Comparison of ENCODE assay signal across 23 cellular contexts in the genomic region with DNA sequence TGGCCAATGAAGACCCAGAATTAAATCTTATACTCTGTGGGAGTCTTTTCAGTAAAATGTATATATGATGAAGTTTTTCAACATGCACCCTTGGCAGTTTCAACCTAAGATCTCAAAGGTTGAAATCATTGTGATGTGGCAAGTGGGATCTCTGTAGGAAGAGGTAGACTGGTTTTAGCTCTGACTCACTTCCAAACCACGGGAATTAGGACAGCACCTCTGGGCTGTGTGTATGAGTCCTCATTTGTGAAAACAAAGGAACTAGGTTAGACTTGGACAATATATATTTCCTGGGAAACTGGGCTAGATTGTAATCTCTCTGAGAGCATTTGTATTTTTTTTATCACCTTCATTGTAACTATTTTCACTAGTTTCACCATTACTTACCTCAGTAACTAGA.
DNase-seq lines count a peak whose midpoint lies in the region; ATAC-seq, FAIRE-seq and TF ChIP-seq lines count a peak whose summit lies in the region.
"Had no signal": no experiment of that assay in that cellular context is flagged by ENCODE, and none has a peak within 500 bp of the region (broad histone marks: within the 10 kb centered on the region; RNA-seq: fewer than 3 reads in every experiment).

No MANE protein-coding gene starts in this region.

- intact Hi-C loops in endothelial cell of umbilical vein (cut with micrococcal nuclease) (no loop called here), heart left ventricle (cut with DNase I) (no loop called here)

- H3K4me1 Mint-ChIP-seq in HFFc6 (ENCODE audit: low read depth) = no peaks in the 10 kb centered on the region
- H3K4me1 Mint-ChIP-seq: stimulated activated memory B cell treated with anti-CD40 and anti-IgM and Interleukin-4, amounts not matched to agents 10 μg/mL and 1 μg/mL and 100 μg/mL, for 72 hours had no signal

- TF ChIP-seq POLR2A in endothelial cell of umbilical vein (IDR thresholded peaks at IDR 0.05; ENCODE audit: low read depth, low read length) (no peak), heart left ventricle (IDR thresholded peaks at IDR 0.05) (no peak)

- dilution Hi-C loops in endothelial cell of umbilical vein (cut with MboI; ENCODE audit: extremely low pct_ligation_motif_present, low sequenced_read_pairs) = no loop called here

- H3K4me1 ChIP-seq in endothelial cell of umbilical vein (ENCODE audit: control insufficient read depth, extremely low read depth, insufficient read depth, low read length) (no peaks in the 10 kb centered on the region), mesodermal cell (ENCODE audit: control insufficient read depth, insufficient read depth, low read length, poor library complexity, severe bottlenecking) (peaks cover 9% of the 10 kb centered on the region), heart left ventricle (no peaks in the 10 kb centered on the region)
- H3K4me1 ChIP-seq: A549, spleen had no signal

- no peaks in the 10 kb centered on the region for H3K36me3 ChIP-seq in endothelial cell of umbilical vein (ENCODE audit: control insufficient read depth in 2 of 2, extremely low read depth in 1 of 2, insufficient read depth in 2 of 2, low read length in 2 of 2)
- H3K36me3 ChIP-seq in mesodermal cell (ENCODE audit: control insufficient read depth, insufficient read depth, low read length) = no peaks in the 10 kb centered on the region
- no peaks in the 10 kb centered on the region for H3K36me3 ChIP-seq in heart left ventricle
- H3K36me3 ChIP-seq: spleen had no signal

- H3K27ac Mint-ChIP-seq in HFFc6 = no peak overlapping the region
- H3K27ac Mint-ChIP-seq: activated T-helper 1 cell treated with anti-CD3 and anti-CD28 coated beads, Interleukin-12 subunit alpha, Interleukin-12 subunit beta, Interleukin-2, Interleukin-4 antibody, amounts not matched to agents 30 ng/mL and 10 ng/mL and 1 ng/mL, durations not matched to agents 14 hours and 24 hours and 36 hours; stimulated activated memory B cell treated with anti-CD40 and anti-IgM and Interleukin-4, amounts not matched to agents 10 μg/mL and 1 μg/mL and 100 μg/mL, for 72 hours had no signal

- POLR2A ChIA-PET in endothelial cell of umbilical vein (lab: Charles Lee) = no interaction called here

- peaks cover 61% of the 10 kb centered on the region for H3K9me3 Mint-ChIP-seq in HFFc6

- H3K9me3 ChIP-seq in endothelial cell of umbilical vein (replicated peaks; ENCODE audit: control insufficient read depth, insufficient read depth, low read length) (no peaks in the 10 kb centered on the region), mesodermal cell (ENCODE audit: control insufficient read depth, low read length) (no peaks in the 10 kb centered on the region), heart left ventricle (peaks cover 0 to 11% (median 0%) of the 10 kb centered on the region in 12 donors)
- H3K9me3 ChIP-seq: A549 had no signal

- no peak overlapping the region for H3K4me2 ChIP-seq in endothelial cell of umbilical vein (ENCODE audit: insufficient read depth, low read length)
- H3K4me2 ChIP-seq: A549 had no signal

- no peaks in the 10 kb centered on the region for H3K9me1 ChIP-seq in endothelial cell of umbilical vein (replicated peaks; ENCODE audit: control insufficient read depth, extremely low read depth, insufficient read depth, low read length)

- H3K9ac ChIP-seq in endothelial cell of umbilical vein (replicated peaks; ENCODE audit: extremely low read depth, insufficient read depth, low read length) = no peak overlapping the region

- CTCF ChIA-PET in endothelial cell of umbilical vein (lab: Charles Lee) = no interaction called here

- no peak overlapping the region for H3K27ac ChIP-seq in endothelial cell of umbilical vein (ENCODE audit: insufficient read depth, low read depth, low read length)
- peak overlapping the region; percentile 39 for H3K27ac ChIP-seq in mesodermal cell (ENCODE audit: low read depth, low read length, severe bottlenecking)
- H3K27ac ChIP-seq in heart left ventricle = no peak overlapping the region
- H3K27ac ChIP-seq: A549, spleen had no signal

- no TSS peak for BruUV-seq in endothelial cell of umbilical vein (replicated peaks; lab: Mats Ljungman, UMichigan)

- H3K4me3 Mint-ChIP-seq in HFFc6 = no peak overlapping the region
- H3K4me3 Mint-ChIP-seq: activated T-helper 1 cell treated with anti-CD3 and anti-CD28 coated beads, Interleukin-12 subunit alpha, Interleukin-12 subunit beta, Interleukin-2, Interleukin-4 antibody, amounts not matched to agents 30 ng/mL and 10 ng/mL and 1 ng/mL, durations not matched to agents 14 hours and 24 hours and 36 hours; stimulated activated memory B cell treated with anti-CD40 and anti-IgM and Interleukin-4, amounts not matched to agents 10 μg/mL and 1 μg/mL and 100 μg/mL, for 72 hours had no signal

- no peaks in the 10 kb centered on the region for H4K20me1 ChIP-seq in endothelial cell of umbilical vein (replicated peaks; ENCODE audit: control insufficient read depth, extremely low read depth, insufficient read depth, low read length)

- no peaks in the 10 kb centered on the region; the same call in 1 of the 2 replicates for H3K36me3 Mint-ChIP-seq in HFFc6 (ENCODE audit: low read depth)
- H3K36me3 Mint-ChIP-seq: stimulated activated memory B cell treated with anti-CD40 and anti-IgM and Interleukin-4, amounts not matched to agents 10 μg/mL and 1 μg/mL and 100 μg/mL, for 72 hours had no signal

- H3K79me2 ChIP-seq in endothelial cell of umbilical vein (ENCODE audit: control insufficient read depth, insufficient read depth, low read length) = no peaks in the 10 kb centered on the region

- no peaks in the 10 kb centered on the region for H3K27me3 Mint-ChIP-seq in HFFc6 (ENCODE audit: insufficient read depth)
- H3K27me3 Mint-ChIP-seq: stimulated activated memory B cell treated with anti-CD40 and anti-IgM and Interleukin-4, amounts not matched to agents 10 μg/mL and 1 μg/mL and 100 μg/mL, for 72 hours had no signal

- H3K27me3 ChIP-seq in endothelial cell of umbilical vein (ENCODE audit: control insufficient read depth in 2 of 2, insufficient read depth in 2 of 2, low read length in 2 of 2) (no peaks in the 10 kb centered on the region), heart left ventricle (no peaks in the 10 kb centered on the region)
- H3K27me3 ChIP-seq: spleen had no signal

- TF ChIP-seq CTCF in endothelial cell of umbilical vein (IDR thresholded peaks at IDR 0.05; ENCODE audit: extremely low read depth in 1 of 2, insufficient read depth in 1 of 2, low read depth in 1 of 2, low read length in 2 of 2) (no peak), HFFc6 (IDR thresholded peaks at IDR 0.05) (no peak), heart left ventricle (IDR thresholded peaks at IDR 0.05) (no peak)

- no peak for FAIRE-seq in endothelial cell of umbilical vein (lab: Jason Lieb, UNC)
- FAIRE-seq: A549, frontal cortex had no signal

- no peak overlapping the region for H2AFZ ChIP-seq in endothelial cell of umbilical vein (ENCODE audit: low read depth, low read length)

- WGBS in mesodermal cell (ENCODE audit: insufficient coverage in 2 of 2), 2 experiments = 86% methylated on average over 1 of the region's 1 CpG; no CpG with 5 or more reads in 1 of the 2 experiments
- WGBS in heart left ventricle, 4 donors = 50 to 77% (median 66%) methylated on average over 1 of the region's 1 CpG

- DNase-seq in Daoy (ENCODE audit: low read depth) (peak; percentile 37), RKO (ENCODE audit: low spot score) (peak; percentile 31), endothelial cell of umbilical vein (ENCODE audit: low read depth, low spot score) (no peak), HFFc6 (no peak), heart left ventricle (no peak)
- DNase-seq: activated CD4-positive, alpha-beta T cell treated with anti-CD3 and anti-CD28 coated beads, Interleukin-2, amount 50 U/mL, for 1 hour; activated naive CD4-positive, alpha-beta T cell treated with anti-CD3 and anti-CD28 coated beads, Interleukin-2, amount 50 U/mL, for 16 hours; DMS53; erythroblast; GOT3; kidney glomerular epithelial cell; NCI-H1694 treated with DMSO at 0.1 percent for 48 hours; NCI-H526 treated with DMSO at 0.1 percent for 48 hours; spleen; stimulated activated CD4-positive, alpha-beta T cell treated with anti-CD3 and anti-CD28 coated beads, Interleukin-4, amount 100 ng/mL, for 1 hour; T-helper 9 cell had no signal

- no peak overlapping the region for H3K4me3 ChIP-seq in endothelial cell of umbilical vein (replicated peaks in 1 of 3; ENCODE audit: insufficient read depth in 1 of 3, low read depth in 1 of 3, low read length in 3 of 3)
- H3K4me3 ChIP-seq in mesodermal cell (ENCODE audit: extremely low read depth, insufficient read depth, low read length, poor library complexity, severe bottlenecking) = no peak overlapping the region
- no peak overlapping the region for H3K4me3 ChIP-seq in heart left ventricle
- H3K4me3 ChIP-seq: A549, spleen had no signal

- no peak for ATAC-seq in HG02973 (IDR thresholded peaks at IDR 0.05; ENCODE audit: unreplicated experiment)
- no peak for ATAC-seq in GM21737 (IDR thresholded peaks at IDR 0.05; ENCODE audit: unreplicated experiment)
- no peak for ATAC-seq in heart left ventricle
- ATAC-seq: A549; stimulated activated memory B cell treated with anti-CD40 and anti-IgM and Interleukin-4, amounts not matched to agents 10 μg/mL and 1 μg/mL and 100 μg/mL, for 72 hours had no signal

TF ChIP-seq in endothelial cell of umbilical vein, 7 proteins besides CTCF, POLR2A, EP300 and RAD21:
- TF ChIP-seq EZH2 (IDR thresholded peaks at IDR 0.05; ENCODE audit: borderline replicate concordance, low read depth, low read length, severe bottlenecking) (no peak), FOS (IDR thresholded peaks at IDR 0.05; ENCODE audit: borderline replicate concordance, insufficient read depth, low read length) (no peak), GATA2 (IDR thresholded peaks at IDR 0.05; ENCODE audit: insufficient read depth, insufficient read length, low read depth, low read length) (peak; percentile 58)

Comparison
In these comparisons a context has a peak if more than half of its experiments do, and no peak if none do; other contexts are left out.
1. DNase-seq: peak in Daoy (single experiment) and RKO (single experiment); none in endothelial cell of umbilical vein (single experiment), HFFc6 (single experiment) and heart left ventricle (0 of 5).